ENCODE assay signal across 15 cellular contexts in the genomic region with DNA sequence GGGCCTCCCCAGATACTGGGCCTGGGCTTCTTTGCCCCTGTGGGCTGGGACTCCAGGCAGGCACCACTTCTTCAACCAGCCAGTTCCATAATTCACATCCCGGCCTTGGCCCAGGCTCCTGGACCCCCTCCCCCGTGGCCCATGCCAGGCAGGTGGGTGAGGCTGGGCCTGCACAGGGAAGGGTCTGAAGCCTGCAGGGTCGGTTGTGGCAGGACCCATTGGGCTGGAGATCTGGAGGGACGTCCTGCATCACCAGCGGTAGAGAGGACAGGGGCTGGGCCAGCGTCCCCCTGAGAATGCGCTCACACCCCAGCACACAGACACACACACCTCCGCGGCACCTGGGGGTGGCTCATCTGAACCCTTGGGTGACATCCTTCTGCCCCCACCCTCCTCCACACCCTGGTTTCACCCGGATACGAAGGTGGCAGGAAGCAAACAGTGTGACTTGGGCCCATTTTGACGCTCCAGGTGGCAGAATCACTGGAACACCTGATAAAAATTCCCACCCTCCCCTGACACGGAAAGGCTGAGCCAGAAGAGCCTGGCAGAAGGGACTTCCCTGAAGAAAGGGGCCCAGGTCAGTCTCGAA. TPM values are rescaled to one million over a fixed set of nuclear protein-coding genes. Genes with fewer than 3 reads are reported as not detected.
DNase-seq lines count a peak whose midpoint lies in the region; ATAC-seq, FAIRE-seq and TF ChIP-seq lines count a peak whose summit lies in the region.
"Had no signal": no experiment of that assay in that cellular context is flagged by ENCODE, and none has a peak within 500 bp of the region (broad histone marks: within the 10 kb centered on the region; RNA-seq: fewer than 3 reads in every experiment).

No MANE protein-coding gene starts in this region.

- H2BK20ac ChIP-seq in H1 (ENCODE audit: low read length) = no peak overlapping the region

- WGBS in H1 (ENCODE audit: extremely low coverage in 1 of 2, insufficient coverage in 1 of 2, insufficient read length in 1 of 2, insufficient replicate concordance in 2 of 2, low coverage in 1 of 2, low lambda C conversion rate in 2 of 2, missing lambda C conversion rate in 1 of 2), 2 experiments = 88% methylated on average over 12 of the region's 14 CpGs; no CpG with 5 or more reads in 1 of the 2 experiments

- H4K91ac ChIP-seq in H1 (replicated peaks; ENCODE audit: insufficient read length, low read length) = peak overlapping the region; percentile 55

- no peak for DNase-seq in activated CD8-positive, alpha-beta T cell treated with anti-CD3 and anti-CD28 coated beads for 36 hours
- DNase-seq in activated CD8-positive, alpha-beta T cell treated with anti-CD3 and anti-CD28 coated beads, Interleukin-2, amount 10 ng/mL, durations not matched to agents 7 days and 5 days = no peak
- DNase-seq in RWPE1 (ENCODE audit: low spot score) = no peak
- DNase-seq in H1 (ENCODE audit: low read depth in 1 of 2, low spot score in 2 of 2) = no peak
- no peak for DNase-seq in stimulated activated effector memory CD8-positive, alpha-beta T cell treated with anti-CD3 and anti-CD28 coated beads, Interleukin-12 subunit alpha, Interleukin-12 subunit beta, amount 100 ng/mL, for 72 hours (ENCODE audit: low spot score in 2 of 2)
- no peak for DNase-seq in cortex of kidney (lab: John Stamatoyannopoulos, UW)
- DNase-seq in H7 = no peak
- DNase-seq in Caco-2 = no peak

- no peak for ATAC-seq in activated CD8-positive, alpha-beta T cell treated with anti-CD3 and anti-CD28 coated beads for 36 hours
- no peak for ATAC-seq in activated CD8-positive, alpha-beta T cell treated with anti-CD3 and anti-CD28 coated beads, Interleukin-2, amount 10 ng/mL, durations not matched to agents 7 days and 5 days
- no peak for ATAC-seq in stimulated activated effector memory CD8-positive, alpha-beta T cell treated with anti-CD3 and anti-CD28 coated beads, Interleukin-12 subunit alpha, Interleukin-12 subunit beta, amount 100 ng/mL, for 72 hours

- no peak overlapping the region for H4K8ac ChIP-seq in H1 (ENCODE audit: extremely low read depth, insufficient read depth, low read length)

- no peaks in the 10 kb centered on the region for H3K36me3 Mint-ChIP-seq in activated CD8-positive, alpha-beta T cell treated with anti-CD3 and anti-CD28 coated beads for 36 hours (ENCODE audit: low read depth)
- no peaks in the 10 kb centered on the region for H3K36me3 Mint-ChIP-seq in activated CD8-positive, alpha-beta T cell treated with anti-CD3 and anti-CD28 coated beads, Interleukin-2, amount 10 ng/mL, durations not matched to agents 7 days and 5 days (ENCODE audit: low read depth)
- H3K36me3 Mint-ChIP-seq in stimulated activated effector memory CD8-positive, alpha-beta T cell treated with anti-CD3 and anti-CD28 coated beads, Interleukin-12 subunit alpha, Interleukin-12 subunit beta, amount 100 ng/mL, for 72 hours = peaks cover 5% of the 10 kb centered on the region
- H3K36me3 Mint-ChIP-seq in Caco-2 (ENCODE audit: insufficient read depth, unreplicated experiment) = no peaks in the 10 kb centered on the region

- H3K27me3 Mint-ChIP-seq in activated CD8-positive, alpha-beta T cell treated with anti-CD3 and anti-CD28 coated beads for 36 hours = no peaks in the 10 kb centered on the region
- H3K27me3 Mint-ChIP-seq in activated CD8-positive, alpha-beta T cell treated with anti-CD3 and anti-CD28 coated beads, Interleukin-2, amount 10 ng/mL, durations not matched to agents 7 days and 5 days (ENCODE audit: low read depth) = no peaks in the 10 kb centered on the region
- H3K27me3 Mint-ChIP-seq in Caco-2 (ENCODE audit: insufficient read depth, unreplicated experiment) = no peaks in the 10 kb centered on the region

- H3K27me3 ChIP-seq in H1 (replicated peaks in 1 of 4; ENCODE audit: control insufficient read depth in 3 of 4, extremely low read depth in 1 of 4, insufficient read depth in 3 of 4, low read length in 3 of 4) = no peaks in the 10 kb centered on the region
- no peaks in the 10 kb centered on the region for H3K27me3 ChIP-seq in H7 (ENCODE audit: control insufficient read depth, insufficient read depth, low read length)
- H3K27me3 ChIP-seq in Caco-2 (replicated peaks; ENCODE audit: control insufficient read depth, insufficient read depth, low read length) = no peaks in the 10 kb centered on the region

- no peak overlapping the region for H3K9ac ChIP-seq in H1 (replicated peaks in 1 of 4; ENCODE audit: extremely low read depth in 1 of 4, low read depth in 3 of 4, low read length in 3 of 4)

- H3K27ac ChIP-seq in RWPE1 (0 out of 2 replicates have a peak overlapping the region, but pooled peaks have one; percentile 2), H1 (ENCODE audit: low read depth, low read length) (no peak overlapping the region)
- H3K27ac ChIP-seq: 22Rv1, C4-2B, SJCRH30 had no signal

- no peaks in the 10 kb centered on the region for H3K23me2 ChIP-seq in H1 (ENCODE audit: low read depth, low read length)

- no peaks in the 10 kb centered on the region for H3K9me3 ChIP-seq in H1 (ENCODE audit: insufficient read depth in 2 of 2, low read depth in 1 of 2, low read length in 1 of 2)
- H3K9me3 ChIP-seq in Caco-2 = no peaks in the 10 kb centered on the region
- H3K9me3 ChIP-seq: SJCRH30 had no signal

- POLR2A ChIA-PET in activated CD8-positive, alpha-beta T cell treated with anti-CD3 and anti-CD28 coated beads for 36 hours (lab: Charles Lee) = interaction anchor here (0.9 to 1.0 kb wide), 3 partner anchors 17 to 147 kb away, joined by 3 to 4 read pairs (median 4); no protein-coding TSS in a partner anchor
- POLR2A ChIA-PET in activated CD8-positive, alpha-beta T cell treated with anti-CD3 and anti-CD28 coated beads, Interleukin-2, amount 10 ng/mL, durations not matched to agents 7 days and 5 days (lab: Charles Lee) = interaction anchor here (0.7 to 1.8 kb wide), 3 partner anchors 14 to 122 kb away, joined by 3 to 8 read pairs (median 5); no protein-coding TSS in a partner anchor
- POLR2A ChIA-PET in RWPE1 (lab: Yijun Ruan, JAX; ENCODE audit: low non-redundant PET) = interaction anchor here (0.8 kb wide), 1 partner anchor 120 kb away, joined by 3 read pairs; no protein-coding TSS in a partner anchor
- POLR2A ChIA-PET in H1 (lab: Charles Lee; ENCODE audit: partially characterized antibody) = interaction anchor here (1.8 kb wide), 1 partner anchor 126 kb away, joined by 4 read pairs; no protein-coding TSS in a partner anchor
- POLR2A ChIA-PET in Caco-2 (lab: Charles Lee) = no interaction called here

- peak overlapping the region; percentile 6 for H3K18ac ChIP-seq in H1 (ENCODE audit: extremely low read depth, low read length)

- CTCF ChIA-PET in activated CD8-positive, alpha-beta T cell treated with anti-CD3 and anti-CD28 coated beads for 36 hours (lab: Charles Lee) = interaction anchor here (0.6 to 17.6 kb wide), 15 partner anchors 8 to 173 kb away, joined by 4 to 296 read pairs (median 7); no protein-coding TSS in a partner anchor
- CTCF ChIA-PET in activated CD8-positive, alpha-beta T cell treated with anti-CD3 and anti-CD28 coated beads, Interleukin-2, amount 10 ng/mL, durations not matched to agents 7 days and 5 days (lab: Charles Lee) = interaction anchor here (0.6 to 7.3 kb wide), 18 partner anchors 8 to 173 kb away, joined by 3 to 154 read pairs (median 4); no protein-coding TSS in a partner anchor
- CTCF ChIA-PET in RWPE1 (lab: Yijun Ruan, JAX) (interaction anchor here (0.5 to 4.0 kb wide), 5 partner anchors 60 to 1003 kb away, joined by 3 to 16 read pairs (median 3); no protein-coding TSS in a partner anchor), H1 (lab: Charles Lee; ENCODE audit: partially characterized antibody) (interaction anchor here (0.7 to 11.5 kb wide), 25 partner anchors 9 to 182 kb away, joined by 3 to 299 read pairs (median 4); no protein-coding TSS in a partner anchor), Caco-2 (lab: Charles Lee) (interaction anchor here (0.8 to 1.5 kb wide), 2 partner anchors 122 to 169 kb away, joined by 4 to 6 read pairs; no protein-coding TSS in a partner anchor)

- no peaks in the 10 kb centered on the region for H3K79me1 ChIP-seq in H1 (ENCODE audit: low read depth, low read length)

- no peak for TF ChIP-seq POLR2A in H1 (IDR thresholded peaks at IDR 0.05; ENCODE audit: control extremely low read depth in 1 of 2, low read depth in 2 of 2, low read length in 2 of 2)

- H3K36me3 ChIP-seq in H1 (ENCODE audit: control insufficient read depth in 2 of 4, insufficient read depth in 4 of 4, low read length in 3 of 4) = no peaks in the 10 kb centered on the region
- no peaks in the 10 kb centered on the region for H3K36me3 ChIP-seq in H7 (replicated peaks; ENCODE audit: control insufficient read depth, insufficient read depth, low read length)
- no peaks in the 10 kb centered on the region for H3K36me3 ChIP-seq in Caco-2 (ENCODE audit: control insufficient read depth, insufficient read depth, low read length)
- H3K36me3 ChIP-seq: SJCRH30 had no signal

- no peak for FAIRE-seq in H1 (lab: Jason Lieb, UNC)

- no peak overlapping the region for H3K4me2 ChIP-seq in H1 (ENCODE audit: insufficient read depth in 1 of 2, low read depth in 2 of 2, low read length in 2 of 2)

- no peak overlapping the region for H2BK120ac ChIP-seq in H1 (replicated peaks; ENCODE audit: low read depth, low read length)

- H2AFZ ChIP-seq in H1 (ENCODE audit: low read length) = no peak overlapping the region

- peak overlapping the region; percentile 46 for H3K27ac Mint-ChIP-seq in activated CD8-positive, alpha-beta T cell treated with anti-CD3 and anti-CD28 coated beads for 36 hours
- H3K27ac Mint-ChIP-seq in activated CD8-positive, alpha-beta T cell treated with anti-CD3 and anti-CD28 coated beads, Interleukin-2, amount 10 ng/mL, durations not matched to agents 7 days and 5 days = no peak overlapping the region
- peak overlapping the region; percentile 64 for H3K27ac Mint-ChIP-seq in stimulated activated effector memory CD8-positive, alpha-beta T cell treated with anti-CD3 and anti-CD28 coated beads, Interleukin-12 subunit alpha, Interleukin-12 subunit beta, amount 100 ng/mL, for 72 hours
- H3K27ac Mint-ChIP-seq in Caco-2 (ENCODE audit: unreplicated experiment) = no peak overlapping the region

- H3K4me1 ChIP-seq in H1 (replicated peaks in 1 of 4; ENCODE audit: control insufficient read depth in 3 of 4, insufficient read depth in 4 of 4, low read length in 3 of 4) = peaks cover 0 to 8% (median 1%) of the 10 kb centered on the region in 4 experiments; a peak in 3 of 7 replicates
- no peaks in the 10 kb centered on the region for H3K4me1 ChIP-seq in Caco-2
- H3K4me1 ChIP-seq: SJCRH30 had no signal

- no peak overlapping the region for H3K4me3 Mint-ChIP-seq in activated CD8-positive, alpha-beta T cell treated with anti-CD3 and anti-CD28 coated beads for 36 hours
- H3K4me3 Mint-ChIP-seq in activated CD8-positive, alpha-beta T cell treated with anti-CD3 and anti-CD28 coated beads, Interleukin-2, amount 10 ng/mL, durations not matched to agents 7 days and 5 days = no peak overlapping the region
- no peak overlapping the region for H3K4me3 Mint-ChIP-seq in stimulated activated effector memory CD8-positive, alpha-beta T cell treated with anti-CD3 and anti-CD28 coated beads, Interleukin-12 subunit alpha, Interleukin-12 subunit beta, amount 100 ng/mL, for 72 hours
- H3K4me3 Mint-ChIP-seq in Caco-2 (ENCODE audit: unreplicated experiment) = no peak overlapping the region

- no peak overlapping the region for H3K23ac ChIP-seq in H1 (ENCODE audit: insufficient read length)

- BruUV-seq in Caco-2 (replicated peaks; lab: Mats Ljungman, UMichigan) = no TSS peak

- H3K4me1 Mint-ChIP-seq in activated CD8-positive, alpha-beta T cell treated with anti-CD3 and anti-CD28 coated beads for 36 hours (ENCODE audit: low read depth) = peaks cover 39% of the 10 kb centered on the region
- peaks cover 45% of the 10 kb centered on the region for H3K4me1 Mint-ChIP-seq in activated CD8-positive, alpha-beta T cell treated with anti-CD3 and anti-CD28 coated beads, Interleukin-2, amount 10 ng/mL, durations not matched to agents 7 days and 5 days (ENCODE audit: low read depth)
- H3K4me1 Mint-ChIP-seq in stimulated activated effector memory CD8-positive, alpha-beta T cell treated with anti-CD3 and anti-CD28 coated beads, Interleukin-12 subunit alpha, Interleukin-12 subunit beta, amount 100 ng/mL, for 72 hours = peaks cover 41% of the 10 kb centered on the region
- H3K4me1 Mint-ChIP-seq in Caco-2 (ENCODE audit: low read depth, unreplicated experiment) = no peaks in the 10 kb centered on the region

- peaks cover 0 to 2% of the 10 kb centered on the region in 2 experiments for H4K20me1 ChIP-seq in H1 (replicated peaks in 1 of 2; ENCODE audit: control insufficient read depth in 1 of 2, insufficient read depth in 2 of 2, low read length in 2 of 2)

- no peak overlapping the region for H3K14ac ChIP-seq in H1 (ENCODE audit: insufficient read length)

- H3K9me3 Mint-ChIP-seq in activated CD8-positive, alpha-beta T cell treated with anti-CD3 and anti-CD28 coated beads for 36 hours = no peaks in the 10 kb centered on the region
- no peaks in the 10 kb centered on the region for H3K9me3 Mint-ChIP-seq in activated CD8-positive, alpha-beta T cell treated with anti-CD3 and anti-CD28 coated beads, Interleukin-2, amount 10 ng/mL, durations not matched to agents 7 days and 5 days (ENCODE audit: insufficient read depth)
- H3K9me3 Mint-ChIP-seq in stimulated activated effector memory CD8-positive, alpha-beta T cell treated with anti-CD3 and anti-CD28 coated beads, Interleukin-12 subunit alpha, Interleukin-12 subunit beta, amount 100 ng/mL, for 72 hours = no peaks in the 10 kb centered on the region
- no peaks in the 10 kb centered on the region for H3K9me3 Mint-ChIP-seq in Caco-2 (ENCODE audit: unreplicated experiment)

- no peak overlapping the region for H3K56ac ChIP-seq in H1 (replicated peaks; ENCODE audit: insufficient read length, low read depth, low read length)

- no peak overlapping the region for H4K5ac ChIP-seq in H1 (ENCODE audit: insufficient read length, low read depth, low read length)

- peak overlapping the region; percentile 88; the same call in 1 of the 2 replicates for H2BK15ac ChIP-seq in H1 (ENCODE audit: low read length)

- intact Hi-C loops in activated CD8-positive, alpha-beta T cell treated with anti-CD3 and anti-CD28 coated beads for 36 hours (cut with micrococcal nuclease) = loop anchor here (2.0 to 5.0 kb wide), 2 partner anchors 123 to 173 kb away; no protein-coding TSS in a partner anchor
- intact Hi-C loops in Caco-2 (cut with micrococcal nuclease; ENCODE audit: unreplicated experiment) = loop anchor here (1.0 kb wide), 2 partner anchors 122 to 169 kb away; no protein-coding TSS in a partner anchor

- H3K4ac ChIP-seq in H1 (replicated peaks; ENCODE audit: insufficient read length, low read depth, low read length) = no peak overlapping the region

- H2BK5ac ChIP-seq in H1 (ENCODE audit: low read depth, low read length) = no peak overlapping the region

- H2BK12ac ChIP-seq in H1 (ENCODE audit: low read depth, low read length) = 0 out of 2 replicates have a peak overlapping the region, but pooled peaks have one; percentile 27

- no peaks in the 10 kb centered on the region for H3K79me2 ChIP-seq in H1 (ENCODE audit: control insufficient read depth in 1 of 2, insufficient read depth in 2 of 2, low read length in 2 of 2)

- H2AK5ac ChIP-seq in H1 (ENCODE audit: low read depth, low read length) = 0 out of 2 replicates have a peak overlapping the region, but pooled peaks have one; percentile 44

- no peak for TF ChIP-seq EP300 in H1 (IDR thresholded peaks at IDR 0.05; ENCODE audit: borderline replicate concordance in 1 of 2, low read depth in 2 of 2, low read length in 2 of 2)

- no peak for TF ChIP-seq CTCF in activated CD8-positive, alpha-beta T cell treated with anti-CD3 and anti-CD28 coated beads for 36 hours (IDR thresholded peaks at IDR 0.05)
- TF ChIP-seq CTCF in RWPE1 (conservative IDR thresholded peaks at IDR 0.05; ENCODE audit: low read depth) (no peak), H1 (IDR thresholded peaks at IDR 0.05; ENCODE audit: control extremely low read depth in 1 of 3, insufficient read depth in 1 of 3, low read depth in 1 of 3, low read length in 3 of 3) (no peak), Caco-2 (IDR thresholded peaks at IDR 0.05; ENCODE audit: insufficient read depth in 1 of 2, low read depth in 1 of 2, low read length in 1 of 2, severe bottlenecking in 1 of 2, unreplicated experiment in 1 of 2) (no peak)

- H3K4me3 ChIP-seq in H1 (ENCODE audit: extremely low read depth in 1 of 4, insufficient read depth in 2 of 4, low read depth in 3 of 4, low read length in 4 of 4) = no peak overlapping the region
- H3K4me3 ChIP-seq in H7 (ENCODE audit: insufficient read depth, low read depth, low read length) = no peak overlapping the region
- no peak overlapping the region for H3K4me3 ChIP-seq in Caco-2 (ENCODE audit: low read depth, low read length)
- H3K4me3 ChIP-seq: GM12878, SJCRH30 had no signal

- TF ChIP-seq RAD21 in H1 (IDR thresholded peaks at IDR 0.05 in 1 of 2, conservative IDR thresholded peaks at IDR 0.05 in 1 of 2; ENCODE audit: low read depth in 2 of 2, low read length in 2 of 2) = no peak

RNA-seq across cellular contexts. Expression of a gene that starts 15.4 kb away (rescaled TPM):
- not detected for total RNA-seq in activated CD8-positive, alpha-beta T cell treated with anti-CD3 and anti-CD28 coated beads for 36 hours
- not detected for total RNA-seq in activated CD8-positive, alpha-beta T cell treated with anti-CD3 and anti-CD28 coated beads, Interleukin-2, amount 10 ng/mL, durations not matched to agents 7 days and 5 days
- total RNA-seq in H1 (2021; fragmentation: NEBNext Ultra II Directional; extraction: Animal tissue kit (Norgen Biotek cat#: 25700)) = 4.1 and 4.5 TPM in 2 replicates
- 2.5 and 4.9 TPM in 2 replicates for polyA plus RNA-seq in H1 (2011; rRNA removed)
- polyA plus RNA-seq in H1 (2011; cell fraction: cytosol; rRNA removed) = 1.4 TPM
- polyA plus RNA-seq in H1 (2011; cell fraction: nucleus; rRNA removed) = 6.2 TPM
- polyA plus RNA-seq in H1 (2012, experiment 1 of 2) = 3.8 to 10.5 TPM (median 6.0 TPM) in 4 replicates
- polyA plus RNA-seq in H1 (2012, experiment 2 of 2) = 8.0 TPM
- polyA plus RNA-seq in H1 (2013, experiment 1 of 2) = 6.4 TPM
- 5.5 TPM for polyA plus RNA-seq in H1 (2013, experiment 2 of 2)
- 0.69 and 1.1 TPM in 2 replicates for polyA minus RNA-seq in H1 (2011; rRNA and poly(A)+ RNA removed)
- 1.7 TPM for polyA minus RNA-seq in H1 (2011; cell fraction: cytosol; rRNA and poly(A)+ RNA removed)
- not detected for polyA minus RNA-seq in H1 (2011; cell fraction: nucleus; rRNA and poly(A)+ RNA removed)
- 1.8 TPM in 1 of 2 replicates, not detected in the other for total RNA-seq in H7 (2014; rRNA removed; shearing (Covaris generic))
- total RNA-seq in Caco-2 (2022) = not detected in 2 replicates
- total RNA-seq: Calu3, G401, GM12878, OCI-LY7, SJCRH30 had no signal

RNA-seq across cellular contexts. Expression of a gene that starts 20.6 kb away (rescaled TPM):
- total RNA-seq in activated CD8-positive, alpha-beta T cell treated with anti-CD3 and anti-CD28 coated beads for 36 hours = not detected
- total RNA-seq in activated CD8-positive, alpha-beta T cell treated with anti-CD3 and anti-CD28 coated beads, Interleukin-2, amount 10 ng/mL, durations not matched to agents 7 days and 5 days = not detected
- total RNA-seq in H1 (2021; fragmentation: NEBNext Ultra II Directional; extraction: Animal tissue kit (Norgen Biotek cat#: 25700)) = 7.7 and 9.8 TPM in 2 replicates
- 6.3 and 8.3 TPM in 2 replicates for polyA plus RNA-seq in H1 (2011; rRNA removed)
- 6.1 TPM for polyA plus RNA-seq in H1 (2011; cell fraction: cytosol; rRNA removed)
- 16.9 TPM for polyA plus RNA-seq in H1 (2011; cell fraction: nucleus; rRNA removed)
- 12.4 to 16.0 TPM (median 13.1 TPM) in 4 replicates for polyA plus RNA-seq in H1 (2012, experiment 1 of 2)
- polyA plus RNA-seq in H1 (2012, experiment 2 of 2) = 9.8 TPM
- 16.6 TPM for polyA plus RNA-seq in H1 (2013, experiment 1 of 2)
- polyA plus RNA-seq in H1 (2013, experiment 2 of 2) = 17.1 TPM
- polyA minus RNA-seq in H1 (2011; rRNA and poly(A)+ RNA removed) = 4.7 and 6.5 TPM in 2 replicates
- polyA minus RNA-seq in H1 (2011; cell fraction: cytosol; rRNA and poly(A)+ RNA removed) = 5.9 TPM
- 6.0 TPM for polyA minus RNA-seq in H1 (2011; cell fraction: nucleus; rRNA and poly(A)+ RNA removed)
- 0.24 and 0.30 TPM in 2 replicates for total RNA-seq in H7 (2014; rRNA removed; shearing (Covaris generic))
- not detected in 2 replicates for total RNA-seq in Caco-2 (2022)
- total RNA-seq: Calu3, G401, GM12878, OCI-LY7, SJCRH30 had no signal

Comparison
In these comparisons a context has a peak if more than half of its experiments do, and no peak if none do; other contexts are left out.
1. H3K27ac Mint-ChIP-seq: peak in activated CD8-positive, alpha-beta T cell treated with anti-CD3 and anti-CD28 coated beads for 36 hours (single experiment) and stimulated activated effector memory CD8-positive, alpha-beta T cell treated with anti-CD3 and anti-CD28 coated beads, Interleukin-12 subunit alpha, Interleukin-12 subunit beta, amount 100 ng/mL, for 72 hours (single experiment); none in activated CD8-positive, alpha-beta T cell treated with anti-CD3 and anti-CD28 coated beads, Interleukin-2, amount 10 ng/mL, durations not matched to agents 7 days and 5 days (single experiment) and Caco-2 (single experiment).